Comparison of ENCODE assay signal across 15 cellular contexts in the genomic region with DNA sequence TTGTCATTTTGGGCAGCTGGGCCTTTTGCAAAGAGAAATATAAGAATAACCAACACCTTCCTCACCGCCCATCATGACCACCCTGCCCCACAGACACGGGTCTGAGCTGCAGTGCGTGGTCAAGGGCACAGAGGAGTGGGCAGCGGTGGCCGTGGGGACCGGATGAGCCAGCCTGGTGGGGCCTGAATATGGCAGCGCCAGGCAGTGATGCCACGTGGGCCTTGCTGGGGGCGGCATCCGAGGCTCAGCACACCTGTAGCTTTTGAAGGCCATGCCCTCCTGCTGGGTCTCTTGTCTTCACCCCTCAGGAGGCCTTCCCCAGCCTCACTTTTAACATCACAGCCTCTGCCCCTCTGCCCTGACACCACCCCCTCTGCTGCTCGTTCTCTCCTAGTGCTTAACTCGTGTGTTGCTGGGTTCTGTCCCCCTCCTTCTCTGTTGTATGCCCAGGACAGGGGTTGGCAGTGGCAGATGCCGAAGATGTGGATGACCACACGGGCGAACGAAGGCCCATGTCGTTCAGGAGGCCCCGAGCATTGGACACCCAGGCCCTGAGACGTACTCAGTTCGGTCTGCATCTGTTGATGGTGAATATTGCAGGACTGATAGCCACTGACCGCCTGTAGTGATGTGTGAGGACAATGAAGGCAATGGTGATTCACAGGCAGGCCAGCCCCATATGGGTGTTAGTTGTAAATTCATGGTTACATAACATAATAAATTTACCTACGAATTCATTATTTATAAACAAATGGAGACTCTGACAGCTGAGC. TPM values are rescaled to one million over a fixed set of nuclear protein-coding genes. Genes with fewer than 3 reads are reported as not detected.
DNase-seq lines count a peak whose midpoint lies in the region; ATAC-seq, FAIRE-seq and TF ChIP-seq lines count a peak whose summit lies in the region.
"Had no signal": no experiment of that assay in that cellular context is flagged by ENCODE, and none has a peak within 500 bp of the region (broad histone marks: within the 10 kb centered on the region; RNA-seq: fewer than 3 reads in every experiment).

No MANE protein-coding gene starts in this region.

- no peak overlapping the region for H3K27ac Mint-ChIP-seq in natural killer cell treated with Interleukin-12 subunit alpha and Interleukin-12 subunit beta and Interleukin-15 and Interleukin-18, amount 100 ng/mL, for 72 hours
- H3K27ac Mint-ChIP-seq: memory B cell had no signal

- H4K20me1 ChIP-seq in GM12878 (ENCODE audit: control insufficient read depth, insufficient read depth), result no peaks in the 10 kb centered on the region

- no peaks in the 10 kb centered on the region for H3K27me3 ChIP-seq in GM12878 (replicated peaks in 1 of 2; ENCODE audit: control insufficient read depth in 2 of 2, insufficient read depth in 2 of 2, low read length in 1 of 2)
- H3K27me3 ChIP-seq in lower lobe of right lung (ENCODE audit: low read depth), result no peaks in the 10 kb centered on the region
- H3K27me3 ChIP-seq: tibial nerve had no signal

- H3K27ac ChIP-seq in GM12878 (ENCODE audit: control insufficient read depth, insufficient read depth), result peak overlapping the region; percentile 98
- H3K27ac ChIP-seq in lower lobe of right lung, result no peak overlapping the region
- H3K27ac ChIP-seq: tibial nerve had no signal

- peaks cover 28% of the 10 kb centered on the region for H3K79me2 ChIP-seq in GM12878 (ENCODE audit: control insufficient read depth, insufficient read depth, low read length)

- no peak for TF ChIP-seq CTCF in GM12878 (IDR thresholded peaks at IDR 0.05 in 2 of 3, conservative IDR thresholded peaks at IDR 0.05 in 1 of 3; ENCODE audit: control insufficient read depth in 2 of 3, extremely low read depth in 1 of 3, insufficient read depth in 1 of 3, low read depth in 3 of 3, low read length in 3 of 3)
- TF ChIP-seq CTCF in lower lobe of right lung (IDR thresholded peaks at IDR 0.05), result no peak

- H3K4me1 ChIP-seq in GM12878 (ENCODE audit: control insufficient read depth, insufficient read depth, low read length) (peaks cover 54% of the 10 kb centered on the region), lower lobe of right lung (peaks cover 20% of the 10 kb centered on the region)

- H3K9me3 ChIP-seq in GM12878 (replicated peaks; ENCODE audit: control insufficient read depth, insufficient read depth, low read length) (peaks cover 12% of the 10 kb centered on the region; the same call in 2 of the 3 replicates), lower lobe of right lung (peaks cover 14% of the 10 kb centered on the region)

- no peak for TF ChIP-seq POLR2A in GM12878 (IDR thresholded peaks at IDR 0.05; ENCODE audit: low read depth, low read length)

- no peak overlapping the region for H3K9ac ChIP-seq in GM12878 (ENCODE audit: control insufficient read depth, insufficient read depth, low read length)

- DNase-seq in left ventricle myocardium superior (peak; percentile 9), Right ventricle myocardium superior (no peak), GM12878 (ENCODE audit: low read depth, low spot score) (no peak), lower lobe of right lung (peak; percentile 43), ureter (ENCODE audit: low spot score) (peak; percentile 32), NCI-H1048 (lab: John Stamatoyannopoulos, UW) (no peak)
- no peak for DNase-seq in natural killer cell treated with Interleukin-12 subunit alpha and Interleukin-12 subunit beta and Interleukin-15 and Interleukin-18, amount 100 ng/mL, for 72 hours (ENCODE audit: low spot score)
- DNase-seq: cortex of kidney, DMS79 treated with DMSO at 0.1 percent for 48 hours, NCI-H2029 treated with DMSO at 0.1 percent for 48 hours, NCI-H774 had no signal

- H3K4me3 Mint-ChIP-seq in natural killer cell treated with Interleukin-12 subunit alpha and Interleukin-12 subunit beta and Interleukin-15 and Interleukin-18, amount 100 ng/mL, for 72 hours, result no peak overlapping the region
- H3K4me3 Mint-ChIP-seq: memory B cell had no signal

- no peak for TF ChIP-seq EP300 in GM12878 (IDR thresholded peaks at IDR 0.05; ENCODE audit: borderline replicate concordance in 1 of 2, control insufficient read depth in 1 of 2, low read depth in 2 of 2, low read length in 2 of 2)

- peaks cover 26 to 35% of the 10 kb centered on the region in 2 donors for H3K27me3 Mint-ChIP-seq in natural killer cell treated with Interleukin-12 subunit alpha and Interleukin-12 subunit beta and Interleukin-15 and Interleukin-18, amount 100 ng/mL, for 72 hours

- WGBS in GM12878 (ENCODE audit: insufficient coverage, insufficient replicate concordance, low lambda C conversion rate, missing lambda C conversion rate), result 88% methylated on average over 21 of the region's 22 CpGs

- no peak for TF ChIP-seq RAD21 in GM12878 (IDR thresholded peaks at IDR 0.05; ENCODE audit: insufficient read depth, low read depth, low read length)

- no TSS peak for BruUV-seq in GM12878 (replicated peaks; lab: Mats Ljungman, UMichigan)

- ATAC-seq in left ventricle myocardium superior (no peak), Right ventricle myocardium superior (ENCODE audit: poor library complexity) (no peak), GM12878 (no peak), lower lobe of right lung (no peak)
- ATAC-seq in natural killer cell treated with Interleukin-12 subunit alpha and Interleukin-12 subunit beta and Interleukin-15 and Interleukin-18, amount 100 ng/mL, for 72 hours, result no peak
- ATAC-seq in activated CD4-positive, CD25-positive, alpha-beta regulatory T cell treated with anti-CD3 and anti-CD28 coated beads, Interleukin-2, amount 50 U/mL, for 24 hours, result no peak

- CTCF ChIA-PET in GM12878 (lab: Yijun Ruan, JAX), result interaction anchor here (1.3 to 3.1 kb wide), 2 partner anchors 50 to 57 kb away, joined by 6 to 15 read pairs; no protein-coding TSS in a partner anchor

- H3K4me3 ChIP-seq in GM12878 (no peak overlapping the region), lower lobe of right lung (no peak overlapping the region)
- H3K4me3 ChIP-seq: tibial nerve had no signal

- H3K36me3 ChIP-seq in GM12878 (ENCODE audit: control insufficient read depth in 2 of 2, insufficient read depth in 2 of 2, low read length in 1 of 2), result peaks cover 24 to 38% of the 10 kb centered on the region in 2 experiments
- H3K36me3 ChIP-seq in lower lobe of right lung, result no peaks in the 10 kb centered on the region
- H3K36me3 ChIP-seq: tibial nerve had no signal

- peaks cover 29 to 33% of the 10 kb centered on the region in 2 donors for H3K4me1 Mint-ChIP-seq in natural killer cell treated with Interleukin-12 subunit alpha and Interleukin-12 subunit beta and Interleukin-15 and Interleukin-18, amount 100 ng/mL, for 72 hours (ENCODE audit: low read depth in 2 of 2)

- H3K4me2 ChIP-seq in GM12878 (ENCODE audit: control insufficient read depth, insufficient read depth), result no peak overlapping the region

- H3K9me3 Mint-ChIP-seq in natural killer cell treated with Interleukin-12 subunit alpha and Interleukin-12 subunit beta and Interleukin-15 and Interleukin-18, amount 100 ng/mL, for 72 hours, result peaks cover 7% of the 10 kb centered on the region

- POLR2A ChIA-PET in GM12878 (lab: Charles Lee), result interaction anchor here (0.6 to 2.1 kb wide), 6 partner anchors 11 to 57 kb away, joined by 3 to 12 read pairs (median 6); no protein-coding TSS in a partner anchor

- SMC1A ChIA-PET in GM12878 (lab: Charles Lee; ENCODE audit: uncharacterized antibody, unreplicated experiment), result interaction anchor here (1.0 to 2.1 kb wide), 10 partner anchors 10 to 58 kb away, joined by 3 to 10 read pairs (median 6); no protein-coding TSS in a partner anchor

- H3K36me3 Mint-ChIP-seq in natural killer cell treated with Interleukin-12 subunit alpha and Interleukin-12 subunit beta and Interleukin-15 and Interleukin-18, amount 100 ng/mL, for 72 hours, result peaks cover 9% of the 10 kb centered on the region

- intact Hi-C loops in left ventricle myocardium superior (cut with micrococcal nuclease) (no loop called here), Right ventricle myocardium superior (cut with DNase I) (no loop called here), GM12878 (cut with micrococcal nuclease; ENCODE audit: unreplicated experiment) (loop anchor here (1.0 to 2.0 kb wide), 3 partner anchors 25 to 57 kb away; no protein-coding TSS in a partner anchor), lower lobe of right lung (cut with DNase I) (no loop called here)

- RAD21 ChIA-PET in GM12878 (lab: Charles Lee; ENCODE audit: unreplicated experiment), result interaction anchor here (1.0 to 1.5 kb wide), 7 partner anchors 12 to 73 kb away, joined by 3 to 8 read pairs (median 3); a partner anchor contains a TSS

- in situ Hi-C loops in GM12878 (cut with MboI), result no loop called here

- H2AFZ ChIP-seq in GM12878 (ENCODE audit: control insufficient read depth, low read depth, low read length), result no peak overlapping the region

- FAIRE-seq in GM12878 (lab: Jason Lieb, UNC), result no peak
- FAIRE-seq: GM19239 had no signal

TF ChIP-seq in GM12878, 131 proteins besides CTCF, POLR2A, EP300 and RAD21:
- TF ChIP-seq CREB1 (IDR thresholded peaks at IDR 0.05; ENCODE audit: low read depth) (no peak), BACH1 (IDR thresholded peaks at IDR 0.05; ENCODE audit: borderline replicate concordance) (no peak), TARDBP (IDR thresholded peaks at IDR 0.05; ENCODE audit: borderline replicate concordance) (no peak)

RNA-seq across cellular contexts. Expression of a gene that starts 46.0 kb away (rescaled TPM):
- total RNA-seq in left ventricle myocardium superior (2.1 TPM), Right ventricle myocardium superior (1.8 TPM), GM12878 (2014; rRNA removed) (19.6 and 22.1 TPM in 2 replicates), GM12878 (2014; rRNA removed; fragmentation: Illumina TruSeq; extraction: Trizol) (9.4 and 11.7 TPM in 2 replicates), GM12878 (2021) (27.8 and 35.2 TPM in 2 replicates), lower lobe of right lung (8.4 TPM), ureter (7.4 TPM)
- total RNA-seq in GM12878 (2013; cell fraction: nucleolus; rRNA removed), result 101 and 129 TPM in 2 replicates
- 8.4 TPM for polyA plus RNA-seq in GM12878 (2011; ENCODE audit: low read depth)
- polyA plus RNA-seq in GM12878 (2011; rRNA removed) (13.5 and 17.3 TPM in 2 replicates), GM12878 (2014; fragmentation: Illumina TruSeq; extraction: Trizol) (5.7 and 10.8 TPM in 2 replicates), GM12878 (2014; fragmentation: Nextera tagmentation; extraction: Ambion mirVana) (1 to 10 TPM in 1 of 2 experiments, under 1 TPM in 1; 0.90 to 1.1 TPM), GM12878 (2014; rRNA removed) (29.8 and 30.6 TPM in 2 replicates), GM12878 (2016; fragmentation: Nextera tagmentation; extraction: Ambion mirVana) (10 to 100 TPM; 21.1 to 21.3 TPM)
- polyA plus RNA-seq in GM12878 (2011; cell fraction: cytosol; rRNA removed), result 26.3 and 28.6 TPM in 2 replicates
- 92.9 and 105 TPM in 2 replicates for polyA plus RNA-seq in GM12878 (2011; cell fraction: nucleus; rRNA removed)
- 23.5 and 31.3 TPM in 2 replicates for polyA plus RNA-seq in GM12878 (2012)
- polyA minus RNA-seq in GM12878 (2011; rRNA and poly(A)+ RNA removed), result 8.8 and 21.8 TPM in 2 replicates
- 6.5 and 7.8 TPM in 2 replicates for polyA minus RNA-seq in GM12878 (2011; cell fraction: cytosol; rRNA and poly(A)+ RNA removed)
- polyA minus RNA-seq in GM12878 (2011; cell fraction: nucleus; rRNA and poly(A)+ RNA removed), result 24.8 and 31.4 TPM in 2 replicates
- total RNA-seq in natural killer cell treated with Interleukin-12 subunit alpha and Interleukin-12 subunit beta and Interleukin-15 and Interleukin-18, amount 100 ng/mL, for 72 hours, result 10 to 100 TPM in 1 of 2 donors, 1 to 10 TPM in 1; 4.1 to 11.0 TPM

Comparison
In these comparisons a context has a peak if more than half of its experiments do, and no peak if none do; other contexts are left out.
1. DNase-seq: peak in left ventricle myocardium superior (single experiment), lower lobe of right lung (single experiment) and ureter (single experiment); none in Right ventricle myocardium superior (single experiment), GM12878 (single experiment), natural killer cell treated with Interleukin-12 subunit alpha and Interleukin-12 subunit beta and Interleukin-15 and Interleukin-18, amount 100 ng/mL, for 72 hours (single experiment) and NCI-H1048 (single experiment).